Comparison of ENCODE assay signal across 7 cellular contexts in genomic region chr12:40662366-40662765, GRCh38. TPM values are rescaled to one million over a fixed set of nuclear protein-coding genes. Genes with fewer than 3 reads are reported as not detected.
"Had no signal": no experiment of that assay in that cellular context is flagged by ENCODE, and none has a peak within 500 bp of the region (broad histone marks: within the 10 kb centered on the region; RNA-seq: fewer than 3 reads in every experiment).

No MANE protein-coding gene starts in this region.

- H3K27ac ChIP-seq: HL-60 had no signal

- DNase-seq: IMR-90, KBM-7, KG1 had no signal

- H3K4me3 ChIP-seq: K562 had no signal

RNA-seq across cellular contexts. Expression of gene CNTN1, which starts 29.9 kb away (rescaled TPM):
- total RNA-seq: HT-29 had no signal
- polyA plus RNA-seq: IgD-negative memory B cell, K562 had no signal
